In the genomic region with DNA sequence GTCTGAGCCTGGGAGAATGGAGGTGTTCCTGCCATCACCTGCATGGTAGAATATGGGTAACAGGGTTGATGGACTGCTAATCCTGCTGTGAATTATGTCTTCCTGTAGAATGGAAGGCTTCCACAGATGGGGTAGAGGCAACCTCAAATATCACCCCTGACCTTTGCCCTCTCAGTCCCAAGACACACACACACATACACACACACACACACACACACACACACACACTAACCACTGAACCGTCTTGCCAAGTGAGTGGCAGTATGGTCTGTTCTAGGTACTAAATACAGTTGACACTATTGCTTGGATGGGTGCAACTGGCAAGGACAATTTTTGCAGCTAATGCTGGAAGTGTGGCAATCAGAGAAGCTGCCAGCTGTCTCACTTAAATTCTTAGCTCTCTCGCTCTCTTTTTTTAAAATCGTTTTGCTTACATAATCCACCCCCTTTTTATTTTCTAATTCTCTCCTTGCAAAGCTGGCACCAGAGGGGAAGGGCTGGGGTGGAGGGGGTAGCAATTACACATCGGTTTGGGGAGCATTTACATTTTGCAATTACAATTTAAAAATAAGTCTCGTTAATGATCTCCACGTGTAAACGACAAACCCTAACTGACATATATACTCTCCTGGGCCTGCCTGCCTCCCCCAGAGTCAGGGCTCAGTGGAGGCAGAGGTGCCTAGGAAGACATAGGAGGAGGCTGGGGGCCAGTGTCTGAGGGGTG, we compare ENCODE assay signal across 25 cellular contexts.
A peak's percentile ranks its signal among the peaks of the same experiment; 100 is the strongest.
DNase-seq lines count a peak whose midpoint lies in the region; ATAC-seq, FAIRE-seq and TF ChIP-seq lines count a peak whose summit lies in the region.
"Had no signal": no experiment of that assay in that cellular context is flagged by ENCODE, and none has a peak within 500 bp of the region (broad histone marks: within the 10 kb centered on the region; RNA-seq: fewer than 3 reads in every experiment).

No MANE protein-coding gene starts in this region.

- intact Hi-C loops in K562 (cut with micrococcal nuclease) (no loop called here), left lung (cut with DNase I) (no loop called here)

- no peaks in the 10 kb centered on the region; the same call in 1 of the 2 replicates for H4K20me1 ChIP-seq in K562 (replicated peaks; ENCODE audit: control insufficient read depth, insufficient read depth, low read length)
- H4K20me1 ChIP-seq: BLaER1 treated with 17β-estradiol and CSF1 and Interleukin-3, amounts not matched to agents 10 nM and 100 nM had no signal

- TF ChIP-seq EP300 in K562 (IDR thresholded peaks at IDR 0.05; ENCODE audit: low read length) (no peak), suprapubic skin (IDR thresholded peaks at IDR 0.05) (no peak)

- H2AFZ ChIP-seq in K562 (ENCODE audit: low read depth, low read length), result no peak overlapping the region

- TF ChIP-seq POLR2A in K562 (conservative IDR thresholded peaks at IDR 0.05), result no peak
- no peak for TF ChIP-seq POLR2A in suprapubic skin (IDR thresholded peaks at IDR 0.05)

- BruUV-seq in K562 (replicated peaks; lab: Mats Ljungman, UMichigan), result no TSS peak

- in situ Hi-C loops in K562 (cut with MboI), result loop anchor here (25.0 kb wide), 1 partner anchor 371 kb away; the partner anchor contains the start of gene CCDC15

- H3K27ac ChIP-seq in K562 (ENCODE audit: extremely low read depth, low read depth, low read length), result no peak overlapping the region
- no peak overlapping the region for H3K27ac ChIP-seq in left lung
- H3K27ac ChIP-seq in suprapubic skin, result no peak overlapping the region
- H3K27ac ChIP-seq: BLaER1 treated with 17β-estradiol and CSF1 and Interleukin-3, amounts not matched to agents 10 nM and 100 nM; SK-N-MC had no signal

- no peaks in the 10 kb centered on the region for H3K9me3 ChIP-seq in K562 (replicated peaks; ENCODE audit: control insufficient read depth, insufficient read depth, low read depth, low read length)
- no peaks in the 10 kb centered on the region for H3K9me3 ChIP-seq in left lung
- no peaks in the 10 kb centered on the region for H3K9me3 ChIP-seq in suprapubic skin
- H3K9me3 ChIP-seq: BLaER1 treated with 17β-estradiol and CSF1 and Interleukin-3, amounts not matched to agents 10 nM and 100 nM had no signal

- no peaks in the 10 kb centered on the region for H3K36me3 ChIP-seq in K562 (ENCODE audit: control insufficient read depth, insufficient read depth, low read length)
- no peaks in the 10 kb centered on the region for H3K36me3 ChIP-seq in left lung
- no peaks in the 10 kb centered on the region for H3K36me3 ChIP-seq in suprapubic skin
- H3K36me3 ChIP-seq: BLaER1 treated with 17β-estradiol and CSF1 and Interleukin-3, amounts not matched to agents 10 nM and 100 nM had no signal

- TF ChIP-seq CTCF in K562 (IDR thresholded peaks at IDR 0.05 in 2 of 3, conservative IDR thresholded peaks at IDR 0.05 in 1 of 3; ENCODE audit: insufficient read depth in 2 of 3, low read depth in 1 of 3, low read length in 3 of 3), result no peak
- TF ChIP-seq CTCF in left lung (IDR thresholded peaks at IDR 0.05), result no peak
- no peak for TF ChIP-seq CTCF in suprapubic skin (IDR thresholded peaks at IDR 0.05)

- FAIRE-seq in K562 (lab: Jason Lieb, UNC), result no peak
- FAIRE-seq: A204.1, D721Med, GM19239, RCC 7860 had no signal

- POLR2A ChIA-PET in K562 (lab: Yijun Ruan, JAX), result no interaction called here

- peaks cover 29 to 53% of the 10 kb centered on the region in 2 experiments for H3K27me3 ChIP-seq in K562 (ENCODE audit: control insufficient read depth in 2 of 2, insufficient read depth in 2 of 2, low read length in 2 of 2)
- peaks cover 0 to 7% of the 10 kb centered on the region in 2 donors for H3K27me3 ChIP-seq in left lung
- peaks cover 5% of the 10 kb centered on the region for H3K27me3 ChIP-seq in suprapubic skin
- H3K27me3 ChIP-seq: BLaER1 treated with 17β-estradiol and CSF1 and Interleukin-3, amounts not matched to agents 10 nM and 100 nM had no signal

- no peak overlapping the region for H3K9ac ChIP-seq in K562 (ENCODE audit: insufficient read depth in 1 of 2, low read depth in 2 of 2, low read length in 2 of 2)
- H3K9ac ChIP-seq: BLaER1 treated with 17β-estradiol and CSF1 and Interleukin-3, amounts not matched to agents 10 nM and 100 nM had no signal

- no peaks in the 10 kb centered on the region for H3K4me1 ChIP-seq in K562 (replicated peaks in 1 of 2; ENCODE audit: control insufficient read depth in 2 of 2, insufficient read depth in 2 of 2, low read length in 2 of 2)
- peaks cover 0 to 4% of the 10 kb centered on the region in 2 donors for H3K4me1 ChIP-seq in left lung
- H3K4me1 ChIP-seq in suprapubic skin, result peaks cover 12% of the 10 kb centered on the region

- 1% methylated on average over 7 of the region's 7 CpGs for WGBS in K562 (ENCODE audit: insufficient coverage, low coverage, missing lambda C conversion rate)
- WGBS in suprapubic skin, result 84% methylated on average over 7 of the region's 7 CpGs

- CTCF ChIA-PET in K562 (lab: Yijun Ruan, JAX; ENCODE audit: low intra/inter-chr PET ratio), result no interaction called here

- no peaks in the 10 kb centered on the region for H3K9me1 ChIP-seq in K562 (ENCODE audit: control insufficient read depth, insufficient read depth, low read length)

- H3K4me2 ChIP-seq in K562 (ENCODE audit: insufficient read depth, low read length), result no peak overlapping the region
- H3K4me2 ChIP-seq: BLaER1 treated with 17β-estradiol and CSF1 and Interleukin-3, amounts not matched to agents 10 nM and 100 nM had no signal

- H3K4me3 ChIP-seq in K562 (no peak overlapping the region), left lung (no peak overlapping the region), suprapubic skin (no peak overlapping the region)
- H3K4me3 ChIP-seq: BLaER1 treated with 17β-estradiol and CSF1 and Interleukin-3, amounts not matched to agents 10 nM and 100 nM; SK-N-MC had no signal

- TF ChIP-seq RAD21 in K562 (CRISPR knock-in tag; conservative IDR thresholded peaks at IDR 0.05 in 1 of 2, IDR thresholded peaks at IDR 0.05 in 1 of 2), result no peak

- ATAC-seq in K562 (no peak), left lung (no peak)

- peak; percentile 29 for DNase-seq in LHCN-M2 (ENCODE audit: low read depth)
- no peak for DNase-seq in K562 (ENCODE audit: extremely low read depth in 1 of 4, low spot score in 3 of 4)
- DNase-seq in mesenteric fat pad (ENCODE audit: low spot score), result peak; percentile 33
- DNase-seq in putamen (ENCODE audit: low spot score), result peak; percentile 76
- DNase-seq in left lung, result no peak
- no peak for DNase-seq in NCI-H1694 treated with DMSO at 0.1 percent for 48 hours (lab: John Stamatoyannopoulos, UW)
- no peak for DNase-seq in MV-4-11 (lab: John Stamatoyannopoulos, UW)
- DNase-seq in suprapubic skin (ENCODE audit: low spot score in 2 of 2), result no peak
- DNase-seq: H7; KG1; NCI-H1092; NCI-H1417 treated with DMSO at 0.1 percent for 48 hours; NCI-H1930; NCI-H2107; NCI-H446 treated with DMSO at 0.1 percent for 48 hours; NCI-H526; NCI-H82; NK-92 treated with Interleukin-12 subunit alpha and Interleukin-12 subunit beta, amount 100 ng/mL, for 24 hours; SIG-M5 had no signal

- no peaks in the 10 kb centered on the region for H3K79me2 ChIP-seq in K562 (ENCODE audit: control insufficient read depth, insufficient read depth, low read length)

TF ChIP-seq in K562, 482 proteins besides CTCF, POLR2A, EP300 and RAD21:
- peak; percentile 54; the same call in 1 of the 2 replicates for TF ChIP-seq NR2C1 (IDR thresholded peaks at IDR 0.05)
- TF ChIP-seq NR2C1 (tag; IDR thresholded peaks at IDR 0.05), result peak; percentile 80
- TF ChIP-seq, protein P1, sequence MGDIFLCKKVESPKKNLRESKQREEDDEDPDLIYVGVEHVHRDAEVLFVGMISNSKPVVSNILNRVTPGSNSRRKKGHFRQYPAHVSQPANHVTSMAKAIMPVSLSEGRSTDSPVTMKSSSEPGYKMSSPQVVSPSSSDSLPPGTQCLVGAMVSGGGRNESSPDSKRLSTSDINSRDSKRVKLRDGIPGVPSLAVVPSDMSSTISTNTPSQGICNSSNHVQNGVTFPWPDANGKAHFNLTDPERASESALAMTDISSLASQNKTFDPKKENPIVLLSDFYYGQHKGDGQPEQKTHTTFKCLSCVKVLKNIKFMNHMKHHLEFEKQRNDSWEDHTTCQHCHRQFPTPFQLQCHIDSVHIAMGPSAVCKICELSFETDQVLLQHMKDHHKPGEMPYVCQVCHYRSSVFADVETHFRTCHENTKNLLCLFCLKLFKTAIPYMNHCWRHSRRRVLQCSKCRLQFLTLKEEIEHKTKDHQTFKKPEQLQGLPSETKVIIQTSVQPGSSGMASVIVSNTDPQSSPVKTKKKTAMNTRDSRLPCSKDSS (IDR thresholded peaks at IDR 0.05; ENCODE audit: low read depth, partially characterized antibody), result no peak
- TF ChIP-seq SREBF1 (IDR thresholded peaks at IDR 0.05; ENCODE audit: borderline replicate concordance, low read depth, low read length), result no peak

Comparison
In these comparisons a context has a peak if more than half of its experiments do, and no peak if none do; other contexts are left out.
1. DNase-seq: peak in LHCN-M2 (single experiment), mesenteric fat pad (single experiment) and putamen (single experiment); none in K562 (0 of 4), left lung (0 of 2), NCI-H1694 treated with DMSO at 0.1 percent for 48 hours (single experiment), MV-4-11 (single experiment) and suprapubic skin (0 of 2).